In the genomic region with DNA sequence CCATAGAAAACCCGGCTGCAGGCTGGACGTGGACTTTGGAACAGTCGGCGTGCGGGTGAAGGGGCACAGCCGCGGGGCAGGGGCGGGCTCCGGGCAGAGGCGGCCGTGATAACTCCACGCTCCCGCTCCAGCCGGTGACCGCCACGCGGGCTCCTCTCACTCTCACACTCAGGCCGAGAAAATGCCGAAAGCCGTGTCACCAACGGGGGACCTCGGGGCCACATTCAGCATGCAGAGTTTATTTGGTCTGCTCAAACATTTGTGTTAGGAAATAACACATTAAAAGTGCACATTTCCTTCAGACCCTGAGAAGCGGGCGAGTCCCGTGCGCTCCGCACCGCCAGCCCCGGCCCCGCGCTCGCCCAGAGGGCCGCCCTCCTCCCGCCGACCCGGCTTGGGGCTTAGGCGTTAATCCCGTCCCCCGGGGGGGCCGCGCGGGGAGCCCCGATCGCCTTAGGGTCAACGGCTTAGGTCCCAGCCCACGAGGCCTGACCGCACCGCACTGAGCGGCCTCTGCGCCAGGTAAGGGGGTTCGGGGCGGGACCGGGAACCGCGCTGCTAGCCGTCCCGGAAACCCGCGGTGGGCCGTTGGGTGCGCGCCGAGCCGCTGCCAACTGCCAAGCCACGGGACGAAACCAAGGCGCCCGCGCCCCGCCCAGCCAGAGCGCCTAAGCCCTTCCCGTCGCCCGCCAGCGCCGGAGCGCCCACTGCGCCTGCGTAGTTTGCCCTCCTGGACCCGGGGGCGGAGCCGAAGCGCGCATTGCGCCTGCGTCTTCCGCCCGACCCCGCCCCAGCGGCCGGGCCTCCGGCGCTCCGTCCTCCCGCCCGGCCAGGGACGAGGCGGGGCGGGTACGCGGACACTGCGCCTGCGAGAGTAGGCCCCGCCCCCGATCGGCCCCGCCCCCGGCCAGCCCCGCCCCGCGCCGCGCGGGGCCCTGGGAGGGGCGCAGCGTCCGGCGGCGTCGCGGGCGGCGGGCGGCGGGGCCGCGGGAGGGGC, we compare ENCODE assay signal across 8 cellular contexts. TPM values are rescaled to one million over a fixed set of nuclear protein-coding genes. Genes with fewer than 3 reads are reported as not detected.
DNase-seq lines count a peak whose midpoint lies in the region; ATAC-seq, FAIRE-seq and TF ChIP-seq lines count a peak whose summit lies in the region.

A gene with protein sequence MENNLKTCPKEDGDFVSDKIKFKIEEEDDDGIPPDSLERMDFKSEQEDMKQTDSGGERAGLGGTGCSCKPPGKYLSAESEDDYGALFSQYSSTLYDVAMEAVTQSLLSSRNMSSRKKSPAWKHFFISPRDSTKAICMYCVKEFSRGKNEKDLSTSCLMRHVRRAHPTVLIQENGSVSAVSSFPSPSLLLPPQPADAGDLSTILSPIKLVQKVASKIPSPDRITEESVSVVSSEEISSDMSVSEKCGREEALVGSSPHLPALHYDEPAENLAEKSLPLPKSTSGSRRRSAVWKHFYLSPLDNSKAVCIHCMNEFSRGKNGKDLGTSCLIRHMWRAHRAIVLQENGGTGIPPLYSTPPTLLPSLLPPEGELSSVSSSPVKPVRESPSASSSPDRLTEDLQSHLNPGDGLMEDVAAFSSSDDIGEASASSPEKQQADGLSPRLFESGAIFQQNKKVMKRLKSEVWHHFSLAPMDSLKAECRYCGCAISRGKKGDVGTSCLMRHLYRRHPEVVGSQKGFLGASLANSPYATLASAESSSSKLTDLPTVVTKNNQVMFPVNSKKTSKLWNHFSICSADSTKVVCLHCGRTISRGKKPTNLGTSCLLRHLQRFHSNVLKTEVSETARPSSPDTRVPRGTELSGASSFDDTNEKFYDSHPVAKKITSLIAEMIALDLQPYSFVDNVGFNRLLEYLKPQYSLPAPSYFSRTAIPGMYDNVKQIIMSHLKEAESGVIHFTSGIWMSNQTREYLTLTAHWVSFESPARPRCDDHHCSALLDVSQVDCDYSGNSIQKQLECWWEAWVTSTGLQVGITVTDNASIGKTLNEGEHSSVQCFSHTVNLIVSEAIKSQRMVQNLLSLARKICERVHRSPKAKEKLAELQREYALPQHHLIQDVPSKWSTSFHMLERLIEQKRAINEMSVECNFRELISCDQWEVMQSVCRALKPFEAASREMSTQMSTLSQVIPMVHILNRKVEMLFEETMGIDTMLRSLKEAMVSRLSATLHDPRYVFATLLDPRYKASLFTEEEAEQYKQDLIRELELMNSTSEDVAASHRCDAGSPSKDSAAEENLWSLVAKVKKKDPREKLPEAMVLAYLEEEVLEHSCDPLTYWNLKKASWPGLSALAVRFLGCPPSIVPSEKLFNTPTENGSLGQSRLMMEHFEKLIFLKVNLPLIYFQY (plus strand): TSS at position 947 of the 997 bp plus-strand sequence. CDS start 29,819 bp downstream, outside the sequence.

- peak within 1 kb of the TSS; percentile 95 for H3K9ac ChIP-seq in adipocyte (ENCODE audit: low read length)

- H3K4me1 ChIP-seq in adipocyte (ENCODE audit: control insufficient read depth, insufficient read depth, low read length) (peaks cover 24% of the 10 kb centered on the region), cardiac muscle cell (ENCODE audit: low read depth) (peaks cover 8% of the 10 kb centered on the region), pancreas (peaks cover 11 to 16% (median 11%) of the 10 kb centered on the region in 3 donors), tibial artery (peaks cover 0 to 47% (median 40%) of the 10 kb centered on the region in 4 donors)

- H3K4me3 ChIP-seq in adipocyte (ENCODE audit: low read length) (peak within 1 kb of the TSS; percentile 93), cardiac muscle cell (peak within 1 kb of the TSS; percentile 79), pancreas (peak within 1 kb of the TSS; percentile 49 to 65 (median 56)), tibial artery (peak within 1 kb of the TSS; percentile 87 to 89)

- intact Hi-C loops in pancreas (cut with DNase I): no loop called here
- intact Hi-C loops in tibial artery (cut with DNase I; ENCODE audit: low total_unique reads): loop anchor here (5.0 kb wide), 1 partner anchor 64 kb away; a partner anchor contains a TSS

- peaks cover 5% of the 10 kb centered on the region for H3K36me3 ChIP-seq in adipocyte (ENCODE audit: control insufficient read depth, insufficient read depth, low read length, severe bottlenecking)
- H3K36me3 ChIP-seq in cardiac muscle cell: no peaks in the 10 kb centered on the region
- no peaks in the 10 kb centered on the region for H3K36me3 ChIP-seq in pancreas
- H3K36me3 ChIP-seq in tibial artery: no peaks in the 10 kb centered on the region

- TF ChIP-seq POLR2A in GM12892 (IDR thresholded peaks at IDR 0.05; ENCODE audit: low read depth, low read length): peak; percentile 73

- peak; percentile 100 for FAIRE-seq in GM12892 (lab: Jason Lieb, UNC)
- no peak for FAIRE-seq in pancreas (lab: Jason Lieb, UNC)

- WGBS in pancreas, 2 donors: 0% methylated on average over 95 to 127 of the region's 127 CpGs

- TF ChIP-seq CTCF in cardiac muscle cell (IDR thresholded peaks at IDR 0.05; ENCODE audit: low read depth, low read length): no peak
- no peak for TF ChIP-seq CTCF in pancreas (IDR thresholded peaks at IDR 0.05)
- TF ChIP-seq CTCF in tibial artery (IDR thresholded peaks at IDR 0.05): no peak

- ATAC-seq in HG02798 (IDR thresholded peaks at IDR 0.05; ENCODE audit: poor library complexity, unreplicated experiment) (peak; percentile 86), pancreas (peak; percentile 87 to 96 (median 93))

- H3K9me3 ChIP-seq in adipocyte (ENCODE audit: control insufficient read depth, low read length) (no peaks in the 10 kb centered on the region), cardiac muscle cell (ENCODE audit: low read depth) (no peaks in the 10 kb centered on the region), pancreas (no peaks in the 10 kb centered on the region), tibial artery (no peaks in the 10 kb centered on the region)

- H3K27ac ChIP-seq in cardiac muscle cell (peak within 1 kb of the TSS; percentile 57), pancreas (peak within 1 kb of the TSS; percentile 89 to 96 (median 94)), tibial artery (peak within 1 kb of the TSS; percentile 96 to 97)

- DNase-seq in GM12892 (ENCODE audit: insufficient read length) (peak; percentile 90), NCI-H1417 treated with DMSO at 0.1 percent for 48 hours (lab: John Stamatoyannopoulos, UW) (peak; percentile 28), T follicular helper cell (ENCODE audit: low read depth) (peak; percentile 93), adipocyte (ENCODE audit: low read depth) (peak; percentile 99), cardiac muscle cell (ENCODE audit: low read depth in 1 of 2, low spot score in 1 of 2) (peak; percentile 98 to 99), pancreas (peak; percentile 97 to 100 (median 100)), tibial artery (peak; percentile 94 to 99)

- H3K27me3 ChIP-seq in adipocyte (replicated peaks; ENCODE audit: control insufficient read depth, insufficient read depth, low read length) (no peaks in the 10 kb centered on the region), cardiac muscle cell (peaks cover 45% of the 10 kb centered on the region), pancreas (no peaks in the 10 kb centered on the region), tibial artery (peaks cover 0 to 26% of the 10 kb centered on the region in 2 donors)

RNA-seq across cellular contexts. Expression of the gene that starts here (rescaled TPM):
- 11.3 TPM for polyA plus RNA-seq in GM12892 (2012; ENCODE audit: missing spikeins)
- total RNA-seq in cardiac muscle cell (11.4 and 18.4 TPM in 2 replicates), pancreas (1 to 10 TPM; 3.7 to 7.2 (median 5.5) TPM)
- polyA plus RNA-seq in cardiac muscle cell (10.6 and 11.1 TPM in 2 replicates), pancreas (1 to 10 TPM; 2.4 to 3.2 TPM)

Comparison
In these comparisons a context has a peak if more than half of its experiments do, and no peak if none do; other contexts are left out.
1. Peak in every context shown above with its lines: DNase-seq, ATAC-seq, H3K4me3 ChIP-seq and H3K27ac ChIP-seq.
2. DNase-seq: peak in every context shown above with its lines; median percentile 100 in pancreas; 99 in adipocyte; 98 in cardiac muscle cell; 96 in tibial artery; 93 in T follicular helper cell; 90 in GM12892; 28 in NCI-H1417 treated with DMSO at 0.1 percent for 48 hours.